ENCODE assay signal across 1 cellular context in the genomic region with DNA sequence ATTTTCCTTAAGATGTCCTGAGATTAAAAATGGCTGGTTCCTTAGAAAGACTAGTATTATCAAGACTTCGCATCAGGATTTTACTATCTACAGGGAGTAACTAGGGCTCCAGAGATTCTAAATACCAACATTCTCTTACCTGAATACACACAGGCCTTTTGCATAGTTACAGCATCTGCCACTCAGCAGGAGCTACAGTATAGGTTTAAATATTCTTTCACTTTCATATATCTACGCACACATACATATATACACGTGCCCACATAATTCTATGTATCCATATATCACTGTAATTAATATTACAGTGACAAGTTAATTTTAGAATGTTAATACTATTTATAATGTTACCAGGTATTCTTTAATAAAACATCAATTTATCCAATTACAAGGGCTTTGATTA.
TF ChIP-seq lines count a peak whose summit lies in the region.

No MANE protein-coding gene starts in this region.

TF ChIP-seq in GM12878, 131 proteins besides CTCF, POLR2A, EP300 and RAD21 (continued from another document):
- TF ChIP-seq, protein P1, sequence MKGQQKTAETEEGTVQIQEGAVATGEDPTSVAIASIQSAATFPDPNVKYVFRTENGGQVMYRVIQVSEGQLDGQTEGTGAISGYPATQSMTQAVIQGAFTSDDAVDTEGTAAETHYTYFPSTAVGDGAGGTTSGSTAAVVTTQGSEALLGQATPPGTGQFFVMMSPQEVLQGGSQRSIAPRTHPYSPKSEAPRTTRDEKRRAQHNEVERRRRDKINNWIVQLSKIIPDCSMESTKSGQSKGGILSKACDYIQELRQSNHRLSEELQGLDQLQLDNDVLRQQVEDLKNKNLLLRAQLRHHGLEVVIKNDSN (IDR thresholded peaks at IDR 0.05; ENCODE audit: borderline replicate concordance, extremely low read length, insufficient read depth, low read depth, low read length) = no peak
- TF ChIP-seq, protein P2, sequence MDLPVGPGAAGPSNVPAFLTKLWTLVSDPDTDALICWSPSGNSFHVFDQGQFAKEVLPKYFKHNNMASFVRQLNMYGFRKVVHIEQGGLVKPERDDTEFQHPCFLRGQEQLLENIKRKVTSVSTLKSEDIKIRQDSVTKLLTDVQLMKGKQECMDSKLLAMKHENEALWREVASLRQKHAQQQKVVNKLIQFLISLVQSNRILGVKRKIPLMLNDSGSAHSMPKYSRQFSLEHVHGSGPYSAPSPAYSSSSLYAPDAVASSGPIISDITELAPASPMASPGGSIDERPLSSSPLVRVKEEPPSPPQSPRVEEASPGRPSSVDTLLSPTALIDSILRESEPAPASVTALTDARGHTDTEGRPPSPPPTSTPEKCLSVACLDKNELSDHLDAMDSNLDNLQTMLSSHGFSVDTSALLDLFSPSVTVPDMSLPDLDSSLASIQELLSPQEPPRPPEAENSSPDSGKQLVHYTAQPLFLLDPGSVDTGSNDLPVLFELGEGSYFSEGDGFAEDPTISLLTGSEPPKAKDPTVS (IDR thresholded peaks at IDR 0.05; ENCODE audit: low read depth, low read length) = no peak
- TF ChIP-seq, protein P3, sequence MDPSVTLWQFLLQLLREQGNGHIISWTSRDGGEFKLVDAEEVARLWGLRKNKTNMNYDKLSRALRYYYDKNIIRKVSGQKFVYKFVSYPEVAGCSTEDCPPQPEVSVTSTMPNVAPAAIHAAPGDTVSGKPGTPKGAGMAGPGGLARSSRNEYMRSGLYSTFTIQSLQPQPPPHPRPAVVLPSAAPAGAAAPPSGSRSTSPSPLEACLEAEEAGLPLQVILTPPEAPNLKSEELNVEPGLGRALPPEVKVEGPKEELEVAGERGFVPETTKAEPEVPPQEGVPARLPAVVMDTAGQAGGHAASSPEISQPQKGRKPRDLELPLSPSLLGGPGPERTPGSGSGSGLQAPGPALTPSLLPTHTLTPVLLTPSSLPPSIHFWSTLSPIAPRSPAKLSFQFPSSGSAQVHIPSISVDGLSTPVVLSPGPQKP (IDR thresholded peaks at IDR 0.05; ENCODE audit: low read depth, low read length) = no peak
- TF ChIP-seq JUNB (IDR thresholded peaks at IDR 0.05) = no peak
